ENCODE assay signal across 8 cellular contexts in genomic region chr22:41204992-41205900, GRCh38. TPM values are rescaled to one million over a fixed set of nuclear protein-coding genes. Genes with fewer than 3 reads are reported as not detected.
DNase-seq lines count a peak whose midpoint lies in the region; ATAC-seq, FAIRE-seq and TF ChIP-seq lines count a peak whose summit lies in the region.

L3MBTL2 (plus strand) TSS chr22:41205312; CDS start chr22:41205363, 51 bp downstream.

- H3K27ac ChIP-seq in rectal smooth muscle tissue (ENCODE audit: low read depth, low read length) (peak within 1 kb of the TSS; percentile 80), aorta (ENCODE audit: low read depth in 1 of 2, low read length in 2 of 2) (peak within 1 kb of the TSS in 1 of 2 donors; percentile 43)

- H3K27me3 ChIP-seq in rectal smooth muscle tissue (ENCODE audit: control insufficient read depth, insufficient read depth, low read length), result no peaks in the 10 kb centered on the region
- no peaks in the 10 kb centered on the region for H3K27me3 ChIP-seq in aorta (ENCODE audit: control insufficient read depth in 1 of 2, insufficient read depth in 2 of 2, low read length in 1 of 2)

- no peaks in the 10 kb centered on the region for H3K9me3 ChIP-seq in aorta (ENCODE audit: control insufficient read depth, low read length)

- H3K9ac ChIP-seq in rectal smooth muscle tissue (ENCODE audit: low read length), result peak within 1 kb of the TSS; percentile 82

- H3K4me1 ChIP-seq in rectal smooth muscle tissue (ENCODE audit: control insufficient read depth, insufficient read depth, low read length) (peaks cover 2% of the 10 kb centered on the region), aorta (ENCODE audit: control insufficient read depth in 1 of 2, insufficient read depth in 2 of 2, low read length in 2 of 2) (no peaks in the 10 kb centered on the region)

- in situ Hi-C loops in astrocyte of the cerebellum (cut with HindIII; ENCODE audit: low sequenced_read_pairs), result no loop called here

- intact Hi-C loops in aorta (cut with DNase I), result loop anchor here in 1 of 2 donors (2.0 kb wide), 1 partner anchor 34 kb away; no protein-coding TSS in a partner anchor

- DNase-seq in GM18507 (ENCODE audit: extremely low spot score, insufficient read length, low read depth) (peak; percentile 99), NCI-H2029 treated with DMSO at 0.1 percent for 48 hours (lab: John Stamatoyannopoulos, UW) (peak; percentile 89), T-helper 9 cell (peak; percentile 99), astrocyte of the cerebellum (ENCODE audit: low read depth) (peak; percentile 88), hepatic stellate cell (ENCODE audit: low spot score) (peak; percentile 100), aorta (peak; percentile 98 to 100)

- peak within 1 kb of the TSS; percentile 71 for H3K4me3 ChIP-seq in astrocyte of the cerebellum (ENCODE audit: low read depth, low read length)
- H3K4me3 ChIP-seq in rectal smooth muscle tissue (ENCODE audit: low read length), result peak within 1 kb of the TSS; percentile 100
- H3K4me3 ChIP-seq in aorta (ENCODE audit: low read length in 2 of 2), result peak within 1 kb of the TSS; percentile 38 to 48

- ATAC-seq in HG02981 (IDR thresholded peaks at IDR 0.05; ENCODE audit: unreplicated experiment) (peak; percentile 97), aorta (ENCODE audit: low FRiP score) (peak; percentile 99)

- FAIRE-seq in GM18507 (lab: Jason Lieb, UNC), result peak; percentile 99

- no peak for TF ChIP-seq CTCF in astrocyte of the cerebellum (IDR thresholded peaks at IDR 0.05; ENCODE audit: low read depth, low read length, missing control alignments)

- peaks cover 2% of the 10 kb centered on the region for H3K36me3 ChIP-seq in rectal smooth muscle tissue (ENCODE audit: control insufficient read depth, insufficient read depth, low read length)
- H3K36me3 ChIP-seq in aorta (ENCODE audit: control insufficient read depth in 1 of 2, insufficient read depth in 2 of 2, low read length in 1 of 2), result peaks cover 0 to 2% of the 10 kb centered on the region in 2 donors

- WGBS in aorta, 2 donors, result 2% methylated on average over 47 of the region's 47 CpGs

RNA-seq across cellular contexts. Expression of gene L3MBTL2, which starts in this region (rescaled TPM):
- total RNA-seq in aorta, result 10 to 100 TPM; 12.3 to 18.5 TPM
- polyA plus RNA-seq in aorta, result 10 to 100 TPM in 1 of 2 donors, 1 to 10 TPM in 1; 6.5 to 14.9 TPM

Comparison
In these comparisons a context has a peak if more than half of its experiments do, and no peak if none do; other contexts are left out.
1. H3K4me3 ChIP-seq: peak in every context shown above with its lines; median percentile 100 in rectal smooth muscle tissue; 71 in astrocyte of the cerebellum; 43 in aorta.